ENCODE assay signal across 1 cellular context in genomic region chr22:26892401-26893033, GRCh38.
TF ChIP-seq lines count a peak whose summit lies in the region.

No MANE protein-coding gene starts in this region.

TF ChIP-seq in HEK293, 187 proteins besides CTCF, POLR2A, EP300 and RAD21 (continued from another document):
- TF ChIP-seq ZNF513 (tag by site-specific recombination; IDR thresholded peaks at IDR 0.05), result no peak
- no peak for TF ChIP-seq ZNF654 (tag by site-specific recombination; IDR thresholded peaks at IDR 0.05; ENCODE audit: low read depth)
- TF ChIP-seq ZNF530 (tag by site-specific recombination; IDR thresholded peaks at IDR 0.05; ENCODE audit: low read depth), result no peak
- no peak for TF ChIP-seq ZNF664 (tag by site-specific recombination; IDR thresholded peaks at IDR 0.05)
- no peak for TF ChIP-seq ZBTB7A (tag by site-specific recombination; IDR thresholded peaks at IDR 0.05; ENCODE audit: low read depth)
- TF ChIP-seq GLI4 (tag by site-specific recombination; IDR thresholded peaks at IDR 0.05), result no peak
- peak; percentile 65; the same call in 1 of the 2 replicates for TF ChIP-seq ZNF335 (tag by site-specific recombination; conservative IDR thresholded peaks at IDR 0.05)
- no peak for TF ChIP-seq ZNF521 (tag by site-specific recombination; IDR thresholded peaks at IDR 0.05)
- no peak for TF ChIP-seq ZSCAN18 (tag by site-specific recombination; IDR thresholded peaks at IDR 0.05)
- TF ChIP-seq ZNF426 (tag by site-specific recombination; IDR thresholded peaks at IDR 0.05), result no peak
- no peak for TF ChIP-seq BCL6B (tag by site-specific recombination; IDR thresholded peaks at IDR 0.05)
- no peak for TF ChIP-seq ZNF610 (tag by site-specific recombination; IDR thresholded peaks at IDR 0.05; ENCODE audit: borderline replicate concordance)
- 0 out of 2 replicates have a peak, but pooled peaks have one; percentile 16 for TF ChIP-seq KLF10 (tag by site-specific recombination; IDR thresholded peaks at IDR 0.05)
- TF ChIP-seq ZNF623 (tag by site-specific recombination; IDR thresholded peaks at IDR 0.05), result no peak
